In the genomic region with DNA sequence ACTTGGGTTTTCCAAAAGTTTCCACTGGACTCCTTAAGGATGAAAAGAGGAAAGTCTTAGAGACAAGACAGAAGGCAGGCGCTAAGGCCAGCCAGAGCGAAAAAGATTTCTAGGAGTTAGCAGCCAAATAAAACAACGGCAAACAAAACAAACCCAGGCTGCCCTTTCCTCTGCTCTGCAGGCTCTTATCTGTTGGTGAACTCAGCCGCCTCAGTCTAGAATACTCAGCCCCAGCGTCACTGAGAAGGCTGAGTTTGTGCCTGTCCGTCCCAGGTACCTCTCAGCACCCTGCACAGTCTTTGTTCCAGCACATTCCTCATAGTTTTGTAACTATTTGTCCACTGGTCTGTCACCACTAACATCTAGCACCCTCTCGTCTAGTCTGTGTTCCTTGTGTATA, we compare ENCODE assay signal across 1 cellular context.
TF ChIP-seq lines count a peak whose summit lies in the region.

No MANE protein-coding gene starts in this region.

TF ChIP-seq in liver, 16 proteins besides CTCF, POLR2A, EP300 and RAD21 (continued from another document):
- TF ChIP-seq, protein P1, sequence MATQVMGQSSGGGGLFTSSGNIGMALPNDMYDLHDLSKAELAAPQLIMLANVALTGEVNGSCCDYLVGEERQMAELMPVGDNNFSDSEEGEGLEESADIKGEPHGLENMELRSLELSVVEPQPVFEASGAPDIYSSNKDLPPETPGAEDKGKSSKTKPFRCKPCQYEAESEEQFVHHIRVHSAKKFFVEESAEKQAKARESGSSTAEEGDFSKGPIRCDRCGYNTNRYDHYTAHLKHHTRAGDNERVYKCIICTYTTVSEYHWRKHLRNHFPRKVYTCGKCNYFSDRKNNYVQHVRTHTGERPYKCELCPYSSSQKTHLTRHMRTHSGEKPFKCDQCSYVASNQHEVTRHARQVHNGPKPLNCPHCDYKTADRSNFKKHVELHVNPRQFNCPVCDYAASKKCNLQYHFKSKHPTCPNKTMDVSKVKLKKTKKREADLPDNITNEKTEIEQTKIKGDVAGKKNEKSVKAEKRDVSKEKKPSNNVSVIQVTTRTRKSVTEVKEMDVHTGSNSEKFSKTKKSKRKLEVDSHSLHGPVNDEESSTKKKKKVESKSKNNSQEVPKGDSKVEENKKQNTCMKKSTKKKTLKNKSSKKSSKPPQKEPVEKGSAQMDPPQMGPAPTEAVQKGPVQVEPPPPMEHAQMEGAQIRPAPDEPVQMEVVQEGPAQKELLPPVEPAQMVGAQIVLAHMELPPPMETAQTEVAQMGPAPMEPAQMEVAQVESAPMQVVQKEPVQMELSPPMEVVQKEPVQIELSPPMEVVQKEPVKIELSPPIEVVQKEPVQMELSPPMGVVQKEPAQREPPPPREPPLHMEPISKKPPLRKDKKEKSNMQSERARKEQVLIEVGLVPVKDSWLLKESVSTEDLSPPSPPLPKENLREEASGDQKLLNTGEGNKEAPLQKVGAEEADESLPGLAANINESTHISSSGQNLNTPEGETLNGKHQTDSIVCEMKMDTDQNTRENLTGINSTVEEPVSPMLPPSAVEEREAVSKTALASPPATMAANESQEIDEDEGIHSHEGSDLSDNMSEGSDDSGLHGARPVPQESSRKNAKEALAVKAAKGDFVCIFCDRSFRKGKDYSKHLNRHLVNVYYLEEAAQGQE (IDR thresholded peaks at IDR 0.05), result no peak
- TF ChIP-seq MAX (IDR thresholded peaks at IDR 0.05), result no peak
- peak; percentile 82 for TF ChIP-seq SP1 (IDR thresholded peaks at IDR 0.05)
- peak; percentile 58 for TF ChIP-seq YY1 (IDR thresholded peaks at IDR 0.05)
- TF ChIP-seq JUND (IDR thresholded peaks at IDR 0.05), result peak; percentile 17 to 67
- no peak for TF ChIP-seq EGR1 (IDR thresholded peaks at IDR 0.05; ENCODE audit: low read depth in 2 of 2)
- TF ChIP-seq TAF1 (conservative IDR thresholded peaks at IDR 0.05), result peak; percentile 64
- no peak for TF ChIP-seq FOXA1 (IDR thresholded peaks at IDR 0.05)
- TF ChIP-seq NR2F2 (IDR thresholded peaks at IDR 0.05), result peak; percentile 33
